Comparison of ENCODE assay signal across 1 cellular context in genomic region chr2:27428213-27428977, GRCh38.
TF ChIP-seq lines count a peak whose summit lies in the region.

NRBP1 (plus strand) TSS chr2:27428631; CDS start chr2:27433274, 4,643 bp downstream.

TF ChIP-seq in K562, 482 proteins besides CTCF, POLR2A, EP300 and RAD21 (continued from another document and continues in another):
- TF ChIP-seq, protein P1, sequence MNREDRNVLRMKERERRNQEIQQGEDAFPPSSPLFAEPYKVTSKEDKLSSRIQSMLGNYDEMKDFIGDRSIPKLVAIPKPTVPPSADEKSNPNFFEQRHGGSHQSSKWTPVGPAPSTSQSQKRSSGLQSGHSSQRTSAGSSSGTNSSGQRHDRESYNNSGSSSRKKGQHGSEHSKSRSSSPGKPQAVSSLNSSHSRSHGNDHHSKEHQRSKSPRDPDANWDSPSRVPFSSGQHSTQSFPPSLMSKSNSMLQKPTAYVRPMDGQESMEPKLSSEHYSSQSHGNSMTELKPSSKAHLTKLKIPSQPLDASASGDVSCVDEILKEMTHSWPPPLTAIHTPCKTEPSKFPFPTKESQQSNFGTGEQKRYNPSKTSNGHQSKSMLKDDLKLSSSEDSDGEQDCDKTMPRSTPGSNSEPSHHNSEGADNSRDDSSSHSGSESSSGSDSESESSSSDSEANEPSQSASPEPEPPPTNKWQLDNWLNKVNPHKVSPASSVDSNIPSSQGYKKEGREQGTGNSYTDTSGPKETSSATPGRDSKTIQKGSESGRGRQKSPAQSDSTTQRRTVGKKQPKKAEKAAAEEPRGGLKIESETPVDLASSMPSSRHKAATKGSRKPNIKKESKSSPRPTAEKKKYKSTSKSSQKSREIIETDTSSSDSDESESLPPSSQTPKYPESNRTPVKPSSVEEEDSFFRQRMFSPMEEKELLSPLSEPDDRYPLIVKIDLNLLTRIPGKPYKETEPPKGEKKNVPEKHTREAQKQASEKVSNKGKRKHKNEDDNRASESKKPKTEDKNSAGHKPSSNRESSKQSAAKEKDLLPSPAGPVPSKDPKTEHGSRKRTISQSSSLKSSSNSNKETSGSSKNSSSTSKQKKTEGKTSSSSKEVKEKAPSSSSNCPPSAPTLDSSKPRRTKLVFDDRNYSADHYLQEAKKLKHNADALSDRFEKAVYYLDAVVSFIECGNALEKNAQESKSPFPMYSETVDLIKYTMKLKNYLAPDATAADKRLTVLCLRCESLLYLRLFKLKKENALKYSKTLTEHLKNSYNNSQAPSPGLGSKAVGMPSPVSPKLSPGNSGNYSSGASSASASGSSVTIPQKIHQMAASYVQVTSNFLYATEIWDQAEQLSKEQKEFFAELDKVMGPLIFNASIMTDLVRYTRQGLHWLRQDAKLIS (CRISPR knock-in tag; IDR thresholded peaks at IDR 0.05), result peak; percentile 55
- TF ChIP-seq, protein P2, sequence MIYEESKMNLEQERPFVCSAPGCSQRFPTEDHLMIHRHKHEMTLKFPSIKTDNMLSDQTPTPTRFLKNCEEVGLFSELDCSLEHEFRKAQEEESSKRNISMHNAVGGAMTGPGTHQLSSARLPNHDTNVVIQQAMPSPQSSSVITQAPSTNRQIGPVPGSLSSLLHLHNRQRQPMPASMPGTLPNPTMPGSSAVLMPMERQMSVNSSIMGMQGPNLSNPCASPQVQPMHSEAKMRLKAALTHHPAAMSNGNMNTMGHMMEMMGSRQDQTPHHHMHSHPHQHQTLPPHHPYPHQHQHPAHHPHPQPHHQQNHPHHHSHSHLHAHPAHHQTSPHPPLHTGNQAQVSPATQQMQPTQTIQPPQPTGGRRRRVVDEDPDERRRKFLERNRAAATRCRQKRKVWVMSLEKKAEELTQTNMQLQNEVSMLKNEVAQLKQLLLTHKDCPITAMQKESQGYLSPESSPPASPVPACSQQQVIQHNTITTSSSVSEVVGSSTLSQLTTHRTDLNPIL (CRISPR knock-in tag; IDR thresholded peaks at IDR 0.05), result no peak
- TF ChIP-seq ZBTB5 (IDR thresholded peaks at IDR 0.05) (no peak), NFYB (IDR thresholded peaks at IDR 0.05; ENCODE audit: extremely low read depth, insufficient read length) (peak; percentile 36), CREM (IDR thresholded peaks at IDR 0.05; ENCODE audit: low read depth) (peak; percentile 38; the same call in 1 of the 2 replicates), TBP (optimal IDR thresholded peaks at IDR 0.05; ENCODE audit: low read depth, low read length) (peak; percentile 72), ZBTB43 (CRISPR knock-in tag; IDR thresholded peaks at IDR 0.05) (peak; percentile 7; the same call in 1 of the 2 replicates), MECOM (CRISPR knock-in tag; IDR thresholded peaks at IDR 0.05) (no peak), GTF2E2 (tag; IDR thresholded peaks at IDR 0.05) (peak; percentile 79; the same call in 1 of the 2 replicates), PML (IDR thresholded peaks at IDR 0.05; ENCODE audit: low read length) (peak; percentile 81; the same call in 1 of the 2 replicates), ASH1L (IDR thresholded peaks at IDR 0.05; ENCODE audit: borderline replicate concordance, low read depth, partially characterized antibody) (no peak), TEAD1 (CRISPR knock-in tag; IDR thresholded peaks at IDR 0.05) (no peak), CGGBP1 (CRISPR knock-in tag; IDR thresholded peaks at IDR 0.05) (no peak), POLR2H (tag; IDR thresholded peaks at IDR 0.05; ENCODE audit: low read depth) (peak; percentile 74), MAZ (CRISPR knock-in tag; conservative IDR thresholded peaks at IDR 0.05 in 1 of 2, IDR thresholded peaks at IDR 0.05 in 1 of 2) (peak; percentile 90 to 95), U2AF2 (optimal IDR thresholded peaks at IDR 0.05; ENCODE audit: low read depth, low read length) (no peak), KAT8 (IDR thresholded peaks at IDR 0.05; ENCODE audit: low read depth) (no peak), TAF9B (IDR thresholded peaks at IDR 0.05; ENCODE audit: partially characterized antibody) (peak; percentile 46), NRF1 (conservative IDR thresholded peaks at IDR 0.05 in 1 of 2, IDR thresholded peaks at IDR 0.05 in 1 of 2) (peak; percentile 87 to 88), IFI16 (CRISPR knock-in tag; IDR thresholded peaks at IDR 0.05) (no peak), NR2C2 (CRISPR knock-in tag; IDR thresholded peaks at IDR 0.05) (no peak), NR2C2 (tag; IDR thresholded peaks at IDR 0.05) (peak; percentile 52; the same call in 1 of the 2 replicates), KLF10 (CRISPR knock-in tag; IDR thresholded peaks at IDR 0.05) (no peak), SRF (CRISPR knock-in tag; IDR thresholded peaks at IDR 0.05) (0 out of 4 replicates have a peak, but pooled peaks of 1 of the 2 experiments have one; percentile 52), ATF1 (CRISPR knock-in tag; IDR thresholded peaks at IDR 0.05) (no peak), ATF1 (tag; IDR thresholded peaks at IDR 0.05) (peak; percentile 57), RBFOX2 (IDR thresholded peaks at IDR 0.05; ENCODE audit: low read depth, low read length) (peak; percentile 95), ZBTB11 (CRISPR knock-in tag; IDR thresholded peaks at IDR 0.05) (peak in 2 of 3 experiments; percentile 60 to 96; a peak in 3 of 6 replicates), ZBTB1 (CRISPR knock-in tag; IDR thresholded peaks at IDR 0.05; ENCODE audit: borderline replicate concordance, low read depth) (peak; percentile 21), ZNF121 (CRISPR knock-in tag; conservative IDR thresholded peaks at IDR 0.05) (no peak), MBD2 (IDR thresholded peaks at IDR 0.05; ENCODE audit: borderline replicate concordance, low read depth) (peak; percentile 73; the same call in 1 of the 2 replicates), ARID1B (IDR thresholded peaks at IDR 0.05) (no peak), EGR1 (conservative IDR thresholded peaks at IDR 0.05) (0 out of 2 replicates have a peak, but pooled peaks have one; percentile 14), ZNF224 (CRISPR knock-in tag; IDR thresholded peaks at IDR 0.05) (no peak), GABPA (tag; conservative IDR thresholded peaks at IDR 0.05; ENCODE audit: low read depth) (peak; percentile 76), HOMEZ (CRISPR knock-in tag; IDR thresholded peaks at IDR 0.05) (no peak)
- TF ChIP-seq, protein P3, sequence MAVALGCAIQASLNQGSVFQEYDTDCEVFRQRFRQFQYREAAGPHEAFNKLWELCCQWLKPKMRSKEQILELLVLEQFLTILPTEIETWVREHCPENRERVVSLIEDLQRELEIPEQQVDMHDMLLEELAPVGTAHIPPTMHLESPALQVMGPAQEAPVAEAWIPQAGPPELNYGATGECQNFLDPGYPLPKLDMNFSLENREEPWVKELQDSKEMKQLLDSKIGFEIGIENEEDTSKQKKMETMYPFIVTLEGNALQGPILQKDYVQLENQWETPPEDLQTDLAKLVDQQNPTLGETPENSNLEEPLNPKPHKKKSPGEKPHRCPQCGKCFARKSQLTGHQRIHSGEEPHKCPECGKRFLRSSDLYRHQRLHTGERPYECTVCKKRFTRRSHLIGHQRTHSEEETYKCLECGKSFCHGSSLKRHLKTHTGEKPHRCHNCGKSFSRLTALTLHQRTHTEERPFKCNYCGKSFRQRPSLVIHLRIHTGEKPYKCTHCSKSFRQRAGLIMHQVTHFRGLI (CRISPR knock-in tag; IDR thresholded peaks at IDR 0.05), result no peak
- TF ChIP-seq, protein P4, sequence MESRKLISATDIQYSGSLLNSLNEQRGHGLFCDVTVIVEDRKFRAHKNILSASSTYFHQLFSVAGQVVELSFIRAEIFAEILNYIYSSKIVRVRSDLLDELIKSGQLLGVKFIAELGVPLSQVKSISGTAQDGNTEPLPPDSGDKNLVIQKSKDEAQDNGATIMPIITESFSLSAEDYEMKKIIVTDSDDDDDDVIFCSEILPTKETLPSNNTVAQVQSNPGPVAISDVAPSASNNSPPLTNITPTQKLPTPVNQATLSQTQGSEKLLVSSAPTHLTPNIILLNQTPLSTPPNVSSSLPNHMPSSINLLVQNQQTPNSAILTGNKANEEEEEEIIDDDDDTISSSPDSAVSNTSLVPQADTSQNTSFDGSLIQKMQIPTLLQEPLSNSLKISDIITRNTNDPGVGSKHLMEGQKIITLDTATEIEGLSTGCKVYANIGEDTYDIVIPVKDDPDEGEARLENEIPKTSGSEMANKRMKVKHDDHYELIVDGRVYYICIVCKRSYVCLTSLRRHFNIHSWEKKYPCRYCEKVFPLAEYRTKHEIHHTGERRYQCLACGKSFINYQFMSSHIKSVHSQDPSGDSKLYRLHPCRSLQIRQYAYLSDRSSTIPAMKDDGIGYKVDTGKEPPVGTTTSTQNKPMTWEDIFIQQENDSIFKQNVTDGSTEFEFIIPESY (CRISPR knock-in tag; IDR thresholded peaks at IDR 0.05), result no peak; the same call in 1 of the 2 replicates
- TF ChIP-seq, protein P5, sequence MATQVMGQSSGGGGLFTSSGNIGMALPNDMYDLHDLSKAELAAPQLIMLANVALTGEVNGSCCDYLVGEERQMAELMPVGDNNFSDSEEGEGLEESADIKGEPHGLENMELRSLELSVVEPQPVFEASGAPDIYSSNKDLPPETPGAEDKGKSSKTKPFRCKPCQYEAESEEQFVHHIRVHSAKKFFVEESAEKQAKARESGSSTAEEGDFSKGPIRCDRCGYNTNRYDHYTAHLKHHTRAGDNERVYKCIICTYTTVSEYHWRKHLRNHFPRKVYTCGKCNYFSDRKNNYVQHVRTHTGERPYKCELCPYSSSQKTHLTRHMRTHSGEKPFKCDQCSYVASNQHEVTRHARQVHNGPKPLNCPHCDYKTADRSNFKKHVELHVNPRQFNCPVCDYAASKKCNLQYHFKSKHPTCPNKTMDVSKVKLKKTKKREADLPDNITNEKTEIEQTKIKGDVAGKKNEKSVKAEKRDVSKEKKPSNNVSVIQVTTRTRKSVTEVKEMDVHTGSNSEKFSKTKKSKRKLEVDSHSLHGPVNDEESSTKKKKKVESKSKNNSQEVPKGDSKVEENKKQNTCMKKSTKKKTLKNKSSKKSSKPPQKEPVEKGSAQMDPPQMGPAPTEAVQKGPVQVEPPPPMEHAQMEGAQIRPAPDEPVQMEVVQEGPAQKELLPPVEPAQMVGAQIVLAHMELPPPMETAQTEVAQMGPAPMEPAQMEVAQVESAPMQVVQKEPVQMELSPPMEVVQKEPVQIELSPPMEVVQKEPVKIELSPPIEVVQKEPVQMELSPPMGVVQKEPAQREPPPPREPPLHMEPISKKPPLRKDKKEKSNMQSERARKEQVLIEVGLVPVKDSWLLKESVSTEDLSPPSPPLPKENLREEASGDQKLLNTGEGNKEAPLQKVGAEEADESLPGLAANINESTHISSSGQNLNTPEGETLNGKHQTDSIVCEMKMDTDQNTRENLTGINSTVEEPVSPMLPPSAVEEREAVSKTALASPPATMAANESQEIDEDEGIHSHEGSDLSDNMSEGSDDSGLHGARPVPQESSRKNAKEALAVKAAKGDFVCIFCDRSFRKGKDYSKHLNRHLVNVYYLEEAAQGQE (CRISPR knock-in tag; IDR thresholded peaks at IDR 0.05; ENCODE audit: low read depth), result peak; percentile 77; the same call in 1 of the 2 replicates
